ENCODE assay signal across 12 cellular contexts in genomic region chr6:122853259-122853995, GRCh38.
A peak's percentile ranks its signal among the peaks of the same experiment; 100 is the strongest.
DNase-seq lines count a peak whose midpoint lies in the region; ATAC-seq lines count a peak whose summit lies in the region.
"Had no signal": no experiment of that assay in that cellular context is flagged by ENCODE, and none has a peak within 500 bp of the region (broad histone marks: within the 10 kb centered on the region; RNA-seq: fewer than 3 reads in every experiment).

No MANE protein-coding gene starts in this region.

- DNase-seq in germinal center (ENCODE audit: low spot score): peak; percentile 19
- DNase-seq in ecto neural progenitor cell (ENCODE audit: low spot score): no peak
- no peak for DNase-seq in Kasumi-1 (lab: John Stamatoyannopoulos, UW)
- DNase-seq: anterior cingulate cortex, COR-L47, IMR-90, spleen had no signal

- ATAC-seq in GM18861 (IDR thresholded peaks at IDR 0.05; ENCODE audit: unreplicated experiment): peak; percentile 95
- ATAC-seq in GM21786 (IDR thresholded peaks at IDR 0.05; ENCODE audit: unreplicated experiment): peak; percentile 87
- ATAC-seq in HG03354 (IDR thresholded peaks at IDR 0.05; ENCODE audit: poor library complexity, severe bottlenecking, unreplicated experiment): peak; percentile 75
- no peak for ATAC-seq in HG02970 (IDR thresholded peaks at IDR 0.05; ENCODE audit: low FRiP score, unreplicated experiment)
- no peak for ATAC-seq in HG03460 (IDR thresholded peaks at IDR 0.05; ENCODE audit: unreplicated experiment)

Comparison
In these comparisons a context has a peak if more than half of its experiments do, and no peak if none do; other contexts are left out.
1. ATAC-seq: peak in GM18861 (single experiment), GM21786 (single experiment) and HG03354 (single experiment); none in HG02970 (single experiment) and HG03460 (single experiment).